In the genomic region with DNA sequence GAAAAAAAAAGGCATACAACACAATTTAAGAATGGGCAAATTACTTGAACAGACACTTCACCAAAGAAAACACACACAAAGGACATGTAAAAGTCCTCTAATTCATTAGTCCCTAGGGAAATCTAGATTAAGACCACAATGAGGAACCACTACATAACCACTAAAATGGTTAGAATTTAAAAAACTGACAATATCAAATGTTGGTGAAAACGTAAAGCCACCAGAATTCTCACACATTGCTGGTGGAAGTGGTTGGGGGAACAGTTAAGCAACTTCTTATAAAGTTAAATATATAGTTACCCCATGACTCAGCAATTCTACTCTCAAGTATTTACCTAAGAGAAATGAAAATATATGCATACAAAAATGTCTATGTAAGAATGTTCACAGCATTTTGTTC, we compare ENCODE assay signal across 21 cellular contexts. TPM values are rescaled to one million over a fixed set of nuclear protein-coding genes. Genes with fewer than 3 reads are reported as not detected.
DNase-seq lines count a peak whose midpoint lies in the region; ATAC-seq and TF ChIP-seq lines count a peak whose summit lies in the region.
"Had no signal": no experiment of that assay in that cellular context is flagged by ENCODE, and none has a peak within 500 bp of the region (broad histone marks: within the 10 kb centered on the region; RNA-seq: fewer than 3 reads in every experiment).

No MANE protein-coding gene starts in this region.

- H3K56ac ChIP-seq in IMR-90 (ENCODE audit: extremely low read depth, insufficient read depth, low read length), result no peak overlapping the region

- peak; percentile 63 to 69 for DNase-seq in AML-193 (lab: John Stamatoyannopoulos, UW)
- DNase-seq in IMR-90, result no peak
- no peak for DNase-seq in PC-9
- DNase-seq in fibroblast of villous mesenchyme (ENCODE audit: low read depth), result peak; percentile 34
- no peak for DNase-seq in activated effector memory CD4-positive, alpha-beta T cell treated with anti-CD3 and anti-CD28 coated beads, Interleukin-2, amount 50 U/mL, for 16 hours
- DNase-seq: activated CD4-positive, alpha-beta T cell treated with anti-CD3 and anti-CD28 coated beads for 4 hours; DMS79 treated with DMSO at 0.1 percent for 48 hours; heart left ventricle; left ventricle myocardium inferior; NCI-H1436; NCI-H2171; NCI-H69; occipital lobe; stimulated activated naive CD4-positive, alpha-beta T cell; tibial artery had no signal

- H3K27ac ChIP-seq in IMR-90 (ENCODE audit: insufficient read depth, low read length), result no peak overlapping the region
- H3K27ac ChIP-seq in PC-9, result peak overlapping the region; percentile 65
- H3K27ac ChIP-seq: heart left ventricle, left ventricle myocardium inferior, right atrium auricular region, tibial artery had no signal

- peak overlapping the region; percentile 61 for H2BK5ac ChIP-seq in IMR-90 (ENCODE audit: low read depth, low read length, poor library complexity, severe bottlenecking)

- H2BK120ac ChIP-seq in IMR-90 (ENCODE audit: low read depth, low read length), result no peak overlapping the region

- TF ChIP-seq POLR2A in IMR-90 (IDR thresholded peaks at IDR 0.05; ENCODE audit: low read depth, low read length), result no peak

- TF ChIP-seq RAD21 in IMR-90 (IDR thresholded peaks at IDR 0.05; ENCODE audit: low read length), result no peak

- BruUV-seq in IMR-90 (replicated peaks; lab: Mats Ljungman, UMichigan) (no TSS peak), PC-9 (replicated peaks; lab: Mats Ljungman, UMichigan) (no TSS peak)

- H2AFZ ChIP-seq in IMR-90 (replicated peaks; ENCODE audit: low read length, poor library complexity), result no peak overlapping the region
- H2AFZ ChIP-seq in PC-9, result no peak overlapping the region

- dilution Hi-C loops in IMR-90 (cut with HindIII; ENCODE audit: low sequenced_read_pairs, unreplicated experiment), result no loop called here

- H3K27me3 ChIP-seq in IMR-90 (ENCODE audit: control insufficient read depth, insufficient read depth, low read length), result no peaks in the 10 kb centered on the region
- no peaks in the 10 kb centered on the region for H3K27me3 ChIP-seq in PC-9 (ENCODE audit: insufficient read depth, low read depth)
- H3K27me3 ChIP-seq: heart left ventricle, right atrium auricular region, tibial artery had no signal

- no peak overlapping the region for H3K23ac ChIP-seq in IMR-90 (ENCODE audit: low read depth, low read length)

- H3K4me2 ChIP-seq in IMR-90 (ENCODE audit: low read depth, low read length), result peak overlapping the region; percentile 37; the same call in 1 of the 2 replicates
- peak overlapping the region; percentile 46 for H3K4me2 ChIP-seq in PC-9

- H2BK15ac ChIP-seq in IMR-90 (ENCODE audit: low read depth, low read length), result no peak overlapping the region

- H3K4me3 ChIP-seq in IMR-90 (ENCODE audit: insufficient read depth, low read depth, low read length), result no peak overlapping the region
- H3K4me3 ChIP-seq in PC-9, result peak overlapping the region; percentile 27; the same call in 1 of the 2 replicates
- no peak overlapping the region for H3K4me3 ChIP-seq in fibroblast of villous mesenchyme (ENCODE audit: low read depth, low read length)
- H3K4me3 ChIP-seq: heart left ventricle, left ventricle myocardium inferior, right atrium auricular region, tibial artery had no signal

- intact Hi-C loops in IMR-90 (cut with micrococcal nuclease), result no loop called here
- intact Hi-C loops in PC-9 (cut with micrococcal nuclease; ENCODE audit: unreplicated experiment), result no loop called here

- no CpG with 5 or more reads among the region's 1 CpG for WGBS in IMR-90 (ENCODE audit: extremely low coverage in 2 of 2, insufficient read length in 1 of 2), 2 experiments

- H3K18ac ChIP-seq in IMR-90 (ENCODE audit: low read depth, low read length), result no peak overlapping the region

- H4K8ac ChIP-seq in IMR-90 (ENCODE audit: low read depth in 2 of 2, low read length in 2 of 2), result no peak overlapping the region

- no peak overlapping the region for H4K91ac ChIP-seq in IMR-90 (ENCODE audit: insufficient read depth, low read depth, low read length)

- TF ChIP-seq CTCF in IMR-90 (conservative IDR thresholded peaks at IDR 0.05; ENCODE audit: low read depth, low read length) (no peak), PC-9 (conservative IDR thresholded peaks at IDR 0.05) (no peak), fibroblast of villous mesenchyme (IDR thresholded peaks at IDR 0.05; ENCODE audit: insufficient read depth, low read depth, low read length) (no peak)

- H3K36me3 ChIP-seq in IMR-90 (ENCODE audit: control insufficient read depth, insufficient read depth, low read length) (0 out of 2 replicates have a peak, but pooled peaks cover 2% of the 10 kb centered on the region), PC-9 (ENCODE audit: low read depth) (peaks cover 72% of the 10 kb centered on the region)
- H3K36me3 ChIP-seq: heart left ventricle, left ventricle myocardium inferior, right atrium auricular region, tibial artery had no signal

- H2AK5ac ChIP-seq in IMR-90 (ENCODE audit: low read depth, low read length), result no peak overlapping the region

- peaks cover 100% of the 10 kb centered on the region for H3K79me2 ChIP-seq in PC-9 (ENCODE audit: low read depth)

- POLR2A ChIA-PET in IMR-90 (lab: Charles Lee; ENCODE audit: unreplicated experiment), result interaction anchor here (0.6 kb wide), 1 partner anchor 129 kb away, joined by 3 read pairs; no protein-coding TSS in a partner anchor
- POLR2A ChIA-PET in PC-9 (lab: Charles Lee; ENCODE audit: unreplicated experiment), result no interaction called here

- CTCF ChIA-PET in IMR-90 (lab: Yijun Ruan, JAX) (no interaction called here), PC-9 (lab: Charles Lee) (no interaction called here)

- in situ Hi-C loops in IMR-90 (cut with MboI; ENCODE audit: low sequenced_read_pairs), result no loop called here

- peaks cover 0 to 9% of the 10 kb centered on the region in 2 experiments; a peak in 2 of 4 replicates for H3K79me1 ChIP-seq in IMR-90 (ENCODE audit: low read depth in 1 of 2, low read length in 2 of 2)

- H3K9me2 ChIP-seq in PC-9 (ENCODE audit: insufficient read depth), result no peaks in the 10 kb centered on the region

- H3K9me3 ChIP-seq in IMR-90 (ENCODE audit: control insufficient read depth, insufficient read depth, low read length) (no peaks in the 10 kb centered on the region), PC-9 (ENCODE audit: insufficient read depth, low read depth) (peaks cover 6% of the 10 kb centered on the region; the same call in 1 of the 2 replicates)
- H3K9me3 ChIP-seq: right atrium auricular region had no signal

- ATAC-seq in IMR-90 (ENCODE audit: low read depth), result no peak
- no peak for ATAC-seq in GM21529 (IDR thresholded peaks at IDR 0.05; ENCODE audit: unreplicated experiment)
- no peak for ATAC-seq in HG02981 (IDR thresholded peaks at IDR 0.05; ENCODE audit: unreplicated experiment)
- ATAC-seq in HG02885 (IDR thresholded peaks at IDR 0.05; ENCODE audit: poor library complexity, unreplicated experiment), result no peak
- ATAC-seq: esophagus mucosa, heart left ventricle, Panc1 had no signal

- H2BK20ac ChIP-seq in IMR-90 (ENCODE audit: low read depth, low read length), result no peak overlapping the region

- H4K5ac ChIP-seq in IMR-90 (ENCODE audit: low read depth, low read length), result no peak overlapping the region

- no peak overlapping the region for H3K9ac ChIP-seq in IMR-90 (ENCODE audit: low read depth, low read length)

- H3K4ac ChIP-seq in IMR-90 (ENCODE audit: low read depth, low read length), result no peak overlapping the region

- no peak overlapping the region for H3K14ac ChIP-seq in IMR-90 (replicated peaks; ENCODE audit: low read depth, low read length)

- H3K9me1 ChIP-seq in IMR-90 (ENCODE audit: insufficient read depth, low read length), result peaks cover 7% of the 10 kb centered on the region

- H3K4me1 ChIP-seq in IMR-90 (ENCODE audit: control insufficient read depth, insufficient read depth, low read length) (peaks cover 5% of the 10 kb centered on the region), PC-9 (replicated peaks; ENCODE audit: insufficient read depth) (peaks cover 95% of the 10 kb centered on the region)

- no peak overlapping the region for H2AK9ac ChIP-seq in IMR-90 (replicated peaks; ENCODE audit: low read depth, low read length, poor library complexity)

- H4K20me1 ChIP-seq in IMR-90 (ENCODE audit: insufficient read depth, low read length) (peaks cover 98% of the 10 kb centered on the region), PC-9 (ENCODE audit: insufficient read depth) (peaks cover 99% of the 10 kb centered on the region)

- peaks cover 86% of the 10 kb centered on the region for H3F3A ChIP-seq in PC-9 (ENCODE audit: insufficient read depth, low read depth)

TF ChIP-seq in IMR-90, 13 proteins besides CTCF, POLR2A, EP300 and RAD21:
- TF ChIP-seq NFE2L2 (IDR thresholded peaks at IDR 0.05; ENCODE audit: low read depth, low read length) (peak; percentile 97), BHLHE40 (IDR thresholded peaks at IDR 0.05; ENCODE audit: low read depth, low read length) (no peak), CEBPB (IDR thresholded peaks at IDR 0.05; ENCODE audit: low read depth, low read length) (0 out of 2 replicates have a peak, but pooled peaks have one; percentile 12), MAFK (IDR thresholded peaks at IDR 0.05; ENCODE audit: low read depth, low read length) (peak; percentile 91)
TF ChIP-seq in IMR-90: peak in this region for 3.

RNA-seq across cellular contexts. Expression of gene RTN4, which starts 11.8 kb away (rescaled TPM):
- 77.8 and 216 TPM in 2 replicates for total RNA-seq in IMR-90 (2012; rRNA removed)
- polyA plus RNA-seq in IMR-90 (2012; rRNA removed), result 466 and 588 TPM in 2 replicates
- polyA plus RNA-seq in IMR-90 (2012; cell fraction: cytosol; rRNA removed), result 457 and 1,011 TPM in 2 replicates
- polyA plus RNA-seq in IMR-90 (2012; cell fraction: nucleus; rRNA removed; ENCODE audit: low replicate concordance), result 258 and 509 TPM in 2 replicates
- total RNA-seq in PC-9 (2021), result 342 and 343 TPM in 2 replicates
- total RNA-seq in fibroblast of villous mesenchyme, result 262 and 280 TPM in 2 replicates

Comparison
In these comparisons a context has a peak if more than half of its experiments do, and no peak if none do; other contexts are left out.
1. DNase-seq: peak in AML-193 (2 of 2) and fibroblast of villous mesenchyme (single experiment); none in IMR-90 (single experiment), PC-9 (0 of 2) and activated effector memory CD4-positive, alpha-beta T cell treated with anti-CD3 and anti-CD28 coated beads, Interleukin-2, amount 50 U/mL, for 16 hours (single experiment).